In genomic region chr16:66925322-66925840, GRCh38 we compare ENCODE assay signal across 9 cellular contexts. TPM values are rescaled to one million over a fixed set of nuclear protein-coding genes. Genes with fewer than 3 reads are reported as not detected.
DNase-seq lines count a peak whose midpoint lies in the region; TF ChIP-seq lines count a peak whose summit lies in the region.
"Had no signal": no experiment of that assay in that cellular context is flagged by ENCODE, and none has a peak within 500 bp of the region (broad histone marks: within the 10 kb centered on the region; RNA-seq: fewer than 3 reads in every experiment).

TSS of gene RRAD (minus strand) at chr16:66925535. CDS start at chr16:66925179, 356 bp downstream.

- H3K9me3 Mint-ChIP-seq in activated T-helper 1 cell treated with anti-CD3 and anti-CD28 coated beads, Interleukin-12 subunit alpha, Interleukin-12 subunit beta, Interleukin-2, Interleukin-4 antibody, amounts not matched to agents 30 ng/mL and 10 ng/mL and 1 ng/mL, durations not matched to agents 14 hours and 24 hours and 36 hours = no peaks in the 10 kb centered on the region

- no peak for TF ChIP-seq EP300 in sigmoid colon (IDR thresholded peaks at IDR 0.05)

- H3K27me3 ChIP-seq in left ventricle myocardium inferior (ENCODE audit: low read depth) (peaks cover 31% of the 10 kb centered on the region), sigmoid colon (no peaks in the 10 kb centered on the region)

- peak within 1 kb of the TSS; percentile 80 for H3K4me3 ChIP-seq in left ventricle myocardium inferior
- peak within 1 kb of the TSS; percentile 51 to 85 (median 58) for H3K4me3 ChIP-seq in sigmoid colon

- 7 to 9% methylated on average over 42 of the region's 42 CpGs for WGBS in sigmoid colon, 2 donors

- TF ChIP-seq CTCF in left ventricle myocardium inferior (IDR thresholded peaks at IDR 0.05; ENCODE audit: borderline replicate concordance) (no peak), sigmoid colon (IDR thresholded peaks at IDR 0.05) (peak in 1 of 4 experiments; percentile 17)

- H3K27ac ChIP-seq in left ventricle myocardium inferior (replicated peaks) (peak within 1 kb of the TSS; percentile 96), sigmoid colon (peak within 1 kb of the TSS; percentile 81 to 96 (median 90))

- H3K9me3 ChIP-seq in left ventricle myocardium inferior (replicated peaks) = no peaks in the 10 kb centered on the region
- no peaks in the 10 kb centered on the region for H3K9me3 ChIP-seq in sigmoid colon

- peak; percentile 34 to 48 for DNase-seq in activated CD4-positive, alpha-beta T cell treated with anti-CD3 and anti-CD28 coated beads for 4 hours
- no peak for DNase-seq in activated CD4-positive, alpha-beta T cell treated with anti-CD3 and anti-CD28 coated beads, Interleukin-2, amount 50 U/mL, for 1 hour
- DNase-seq in activated T-helper 1 cell treated with anti-CD3 and anti-CD28 coated beads, Interleukin-12 subunit alpha, Interleukin-12 subunit beta, Interleukin-2, Interleukin-4 antibody, amounts not matched to agents 30 ng/mL and 10 ng/mL and 1 ng/mL, durations not matched to agents 14 hours and 24 hours and 36 hours (ENCODE audit: low spot score) = no peak
- DNase-seq in left ventricle myocardium inferior = peak; percentile 68
- peak; percentile 77 for DNase-seq in sigmoid colon
- DNase-seq in dedifferentiated amniotic fluid mesenchymal stem cell (ENCODE audit: extremely low spot score) = no peak
- DNase-seq in cerebellar cortex (ENCODE audit: low spot score) = no peak
- no peak for DNase-seq in NCI-H128 (lab: John Stamatoyannopoulos, UW; ENCODE audit: unreplicated experiment)
- DNase-seq: DND-41 had no signal

- peaks cover 2% of the 10 kb centered on the region for H3K36me3 Mint-ChIP-seq in activated T-helper 1 cell treated with anti-CD3 and anti-CD28 coated beads, Interleukin-12 subunit alpha, Interleukin-12 subunit beta, Interleukin-2, Interleukin-4 antibody, amounts not matched to agents 30 ng/mL and 10 ng/mL and 1 ng/mL, durations not matched to agents 14 hours and 24 hours and 36 hours (ENCODE audit: low read depth)

- peaks cover 22% of the 10 kb centered on the region for H3K36me3 ChIP-seq in left ventricle myocardium inferior
- H3K36me3 ChIP-seq in sigmoid colon = peaks cover 0 to 11% (median 7%) of the 10 kb centered on the region in 4 donors

- peaks cover 20% of the 10 kb centered on the region for H3K27me3 Mint-ChIP-seq in activated T-helper 1 cell treated with anti-CD3 and anti-CD28 coated beads, Interleukin-12 subunit alpha, Interleukin-12 subunit beta, Interleukin-2, Interleukin-4 antibody, amounts not matched to agents 30 ng/mL and 10 ng/mL and 1 ng/mL, durations not matched to agents 14 hours and 24 hours and 36 hours (ENCODE audit: insufficient read depth)

- H3K4me1 Mint-ChIP-seq in activated T-helper 1 cell treated with anti-CD3 and anti-CD28 coated beads, Interleukin-12 subunit alpha, Interleukin-12 subunit beta, Interleukin-2, Interleukin-4 antibody, amounts not matched to agents 30 ng/mL and 10 ng/mL and 1 ng/mL, durations not matched to agents 14 hours and 24 hours and 36 hours (ENCODE audit: low read depth) = peaks cover 39% of the 10 kb centered on the region

- H3K4me3 Mint-ChIP-seq in activated T-helper 1 cell treated with anti-CD3 and anti-CD28 coated beads, Interleukin-12 subunit alpha, Interleukin-12 subunit beta, Interleukin-2, Interleukin-4 antibody, amounts not matched to agents 30 ng/mL and 10 ng/mL and 1 ng/mL, durations not matched to agents 14 hours and 24 hours and 36 hours = peak within 1 kb of the TSS; percentile 75

- H3K27ac Mint-ChIP-seq in activated T-helper 1 cell treated with anti-CD3 and anti-CD28 coated beads, Interleukin-12 subunit alpha, Interleukin-12 subunit beta, Interleukin-2, Interleukin-4 antibody, amounts not matched to agents 30 ng/mL and 10 ng/mL and 1 ng/mL, durations not matched to agents 14 hours and 24 hours and 36 hours = peak within 1 kb of the TSS; percentile 58

- TF ChIP-seq POLR2A in sigmoid colon (IDR thresholded peaks at IDR 0.05) = peak in 1 of 2 donors; percentile 30

- peaks cover 97% of the 10 kb centered on the region for H3K4me1 ChIP-seq in left ventricle myocardium inferior
- peaks cover 0 to 58% (median 48%) of the 10 kb centered on the region in 4 donors for H3K4me1 ChIP-seq in sigmoid colon

- intact Hi-C loops in activated T-helper 1 cell treated with anti-CD3 and anti-CD28 coated beads, Interleukin-12 subunit alpha, Interleukin-12 subunit beta, Interleukin-2, Interleukin-4 antibody, amounts not matched to agents 30 ng/mL and 10 ng/mL and 1 ng/mL, durations not matched to agents 14 hours and 24 hours and 36 hours (cut with micrococcal nuclease) = no loop called here
- intact Hi-C loops in left ventricle myocardium inferior (cut with micrococcal nuclease) = no loop called here
- intact Hi-C loops in sigmoid colon (cut with DNase I) = loop anchor here (1.0 kb wide), 1 partner anchor 27 kb away; no protein-coding TSS in a partner anchor

RNA-seq across cellular contexts. Expression of gene RRAD, which starts in this region (rescaled TPM):
- 0.83 and 0.93 TPM in 2 replicates for total RNA-seq in activated T-helper 1 cell treated with anti-CD3 and anti-CD28 coated beads, Interleukin-12 subunit alpha, Interleukin-12 subunit beta, Interleukin-2, Interleukin-4 antibody, amounts not matched to agents 30 ng/mL and 10 ng/mL and 1 ng/mL, durations not matched to agents 14 hours and 24 hours and 36 hours
- total RNA-seq in left ventricle myocardium inferior (135 TPM), sigmoid colon (10 to 100 TPM; 10.9 to 31.2 (median 16.3) TPM)
- polyA plus RNA-seq in sigmoid colon = 1 to 10 TPM; 1.2 to 5.5 (median 1.8) TPM

Comparison
In these comparisons a context has a peak if more than half of its experiments do, and no peak if none do; other contexts are left out.
1. DNase-seq: peak in activated CD4-positive, alpha-beta T cell treated with anti-CD3 and anti-CD28 coated beads for 4 hours (2 of 2), left ventricle myocardium inferior (single experiment) and sigmoid colon (single experiment); none in activated CD4-positive, alpha-beta T cell treated with anti-CD3 and anti-CD28 coated beads, Interleukin-2, amount 50 U/mL, for 1 hour (single experiment), activated T-helper 1 cell treated with anti-CD3 and anti-CD28 coated beads, Interleukin-12 subunit alpha, Interleukin-12 subunit beta, Interleukin-2, Interleukin-4 antibody, amounts not matched to agents 30 ng/mL and 10 ng/mL and 1 ng/mL, durations not matched to agents 14 hours and 24 hours and 36 hours (single experiment), dedifferentiated amniotic fluid mesenchymal stem cell (single experiment), cerebellar cortex (single experiment) and NCI-H128 (single experiment).